Comparison of ENCODE assay signal across 18 cellular contexts in the genomic region with DNA sequence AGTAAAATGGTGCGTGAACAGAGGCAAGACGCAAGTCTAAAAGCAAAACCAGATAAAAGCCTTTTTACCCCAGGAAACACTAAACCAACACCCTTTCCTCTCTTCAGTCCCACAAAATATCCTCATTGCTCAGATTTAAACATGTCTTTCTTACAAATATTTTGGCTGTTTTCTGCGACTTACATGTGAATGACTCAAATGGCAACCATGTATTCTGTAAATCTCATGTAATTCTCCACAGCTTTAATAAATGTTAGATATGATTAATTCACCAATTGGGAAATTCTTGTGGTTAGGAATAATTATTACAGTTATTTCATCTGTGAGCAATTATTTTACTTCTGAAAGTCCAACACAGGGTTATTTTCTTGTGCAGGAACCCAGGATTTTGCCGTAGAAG.
"Had no signal": no experiment of that assay in that cellular context is flagged by ENCODE, and none has a peak within 500 bp of the region (broad histone marks: within the 10 kb centered on the region; RNA-seq: fewer than 3 reads in every experiment).

No MANE protein-coding gene starts in this region.

- H3K27me3 ChIP-seq: body of pancreas, sigmoid colon, thyroid gland had no signal

- H3K27ac ChIP-seq: body of pancreas, sigmoid colon, thyroid gland, WERI-Rb-1 had no signal

- H3K4me3 Mint-ChIP-seq: activated naive CD8-positive, alpha-beta T cell; activated T-cell treated with anti-CD3 and anti-CD28 coated beads, Interleukin-2, amount 50 U/mL, for 72 hours; immature natural killer cell; T-helper 17 cell had no signal

- H3K9me3 Mint-ChIP-seq: activated T-cell treated with anti-CD3 and anti-CD28 coated beads, Interleukin-2, amount 50 U/mL, for 72 hours; immature natural killer cell had no signal

- H3K36me3 ChIP-seq: sigmoid colon, thyroid gland, WERI-Rb-1 had no signal

- H3K36me3 Mint-ChIP-seq: activated naive CD8-positive, alpha-beta T cell had no signal

- H3K9me3 ChIP-seq: body of pancreas, sigmoid colon, thyroid gland had no signal

- ATAC-seq: activated T-cell treated with anti-CD3 and anti-CD28 coated beads, Interleukin-2, amount 50 U/mL, for 72 hours; body of pancreas; left ventricle myocardium superior; T-helper 17 cell had no signal

- DNase-seq: activated CD4-positive, alpha-beta T cell treated with anti-CD3 and anti-CD28 coated beads for 1 hour; activated CD8-positive, alpha-beta memory T cell treated with anti-CD3 and anti-CD28 coated beads for 24 hours; activated CD8-positive, alpha-beta memory T cell treated with anti-CD3 and anti-CD28 coated beads, Interleukin-2, amount 50 U/mL, for 48 hours; activated T-cell treated with anti-CD3 and anti-CD28 coated beads, Interleukin-2, amount 50 U/mL, for 72 hours; amygdala; body of pancreas; immature natural killer cell; left ventricle myocardium superior; occipital lobe; posterior cingulate gyrus; sigmoid colon; stimulated activated CD8-positive, alpha-beta memory T cell treated with anti-CD3 and anti-CD28 coated beads, Interleukin-4, amount 100 ng/mL, for 48 hours; stimulated activated naive CD4-positive, alpha-beta T cell; T-helper 17 cell; thyroid gland; WERI-Rb-1 had no signal

- FAIRE-seq: colon had no signal

- H3K4me1 ChIP-seq: body of pancreas, thyroid gland had no signal

- H3K27ac Mint-ChIP-seq: activated naive CD8-positive, alpha-beta T cell; activated T-cell treated with anti-CD3 and anti-CD28 coated beads, Interleukin-2, amount 50 U/mL, for 72 hours; immature natural killer cell; T-helper 17 cell had no signal

- H3K4me3 ChIP-seq: body of pancreas, sigmoid colon, thyroid gland had no signal
